In genomic region chr15:63611217-63611616, GRCh38 we compare ENCODE assay signal across 9 cellular contexts. TPM values are rescaled to one million over a fixed set of nuclear protein-coding genes. Genes with fewer than 3 reads are reported as not detected.
DNase-seq lines count a peak whose midpoint lies in the region; ATAC-seq and TF ChIP-seq lines count a peak whose summit lies in the region.
"Had no signal": no experiment of that assay in that cellular context is flagged by ENCODE, and none has a peak within 500 bp of the region (broad histone marks: within the 10 kb centered on the region; RNA-seq: fewer than 3 reads in every experiment).

No MANE protein-coding gene starts in this region.

- no peaks in the 10 kb centered on the region for H3K27me3 ChIP-seq in CD8-positive, alpha-beta T cell (ENCODE audit: insufficient read depth, low read length)
- H3K27me3 ChIP-seq in endodermal cell (ENCODE audit: control insufficient read depth, insufficient read depth, low read length, poor library complexity, severe bottlenecking) (no peaks in the 10 kb centered on the region), prostate gland (replicated peaks; ENCODE audit: insufficient read depth) (no peaks in the 10 kb centered on the region), BE2C (no peaks in the 10 kb centered on the region)

- CTCF ChIA-PET in CD8-positive, alpha-beta T cell (lab: Charles Lee): interaction anchor here (0.9 to 7.3 kb wide), 8 partner anchors 12 to 542 kb away, joined by 3 to 69 read pairs (median 10); partner anchors contain the start of gene FBXL22

- H3K9me3 Mint-ChIP-seq in CD8-positive, alpha-beta T cell: no peaks in the 10 kb centered on the region
- no peaks in the 10 kb centered on the region for H3K9me3 Mint-ChIP-seq in endodermal cell

- H3K27ac ChIP-seq in CD8-positive, alpha-beta T cell (ENCODE audit: low read depth, low read length): peak overlapping the region; percentile 4
- H3K27ac ChIP-seq in endodermal cell (ENCODE audit: low read depth, low read length): peak overlapping the region; percentile 63
- peak overlapping the region; percentile 55 to 70 for H3K27ac ChIP-seq in prostate gland

- POLR2A ChIA-PET in CD8-positive, alpha-beta T cell (lab: Charles Lee): interaction anchor here (3.4 kb wide), 1 partner anchor 10 kb away, joined by 20 read pairs; no protein-coding TSS in a partner anchor

- H3K9ac ChIP-seq in endodermal cell (ENCODE audit: extremely low read depth, low read length, poor library complexity, severe bottlenecking): no peak overlapping the region

- H3K36me3 Mint-ChIP-seq in CD8-positive, alpha-beta T cell: peaks cover 80% of the 10 kb centered on the region
- H3K36me3 Mint-ChIP-seq in endodermal cell (ENCODE audit: low read depth): peaks cover 19% of the 10 kb centered on the region

- no peak overlapping the region for H3K4me3 Mint-ChIP-seq in CD8-positive, alpha-beta T cell
- no peak overlapping the region for H3K4me3 Mint-ChIP-seq in endodermal cell

- no peak overlapping the region for H3K4me3 ChIP-seq in CD8-positive, alpha-beta T cell (ENCODE audit: low read depth, low read length)
- H3K4me3 ChIP-seq in endodermal cell (ENCODE audit: low read length): no peak overlapping the region
- no peak overlapping the region for H3K4me3 ChIP-seq in prostate gland
- no peak overlapping the region for H3K4me3 ChIP-seq in BE2C (ENCODE audit: low read depth, low read length)

- TF ChIP-seq POLR2A in prostate gland (IDR thresholded peaks at IDR 0.05): no peak

- no peak for ATAC-seq in CD8-positive, alpha-beta T cell
- ATAC-seq in HG03457 (IDR thresholded peaks at IDR 0.05; ENCODE audit: unreplicated experiment): no peak

- H3K27me3 Mint-ChIP-seq in CD8-positive, alpha-beta T cell (ENCODE audit: low read depth): no peaks in the 10 kb centered on the region
- no peaks in the 10 kb centered on the region for H3K27me3 Mint-ChIP-seq in endodermal cell (ENCODE audit: insufficient read depth)

- no peaks in the 10 kb centered on the region for H3K9me3 ChIP-seq in CD8-positive, alpha-beta T cell (ENCODE audit: low read length)
- H3K9me3 ChIP-seq in endodermal cell (ENCODE audit: control insufficient read depth, low read length) (no peaks in the 10 kb centered on the region), prostate gland (no peaks in the 10 kb centered on the region), BE2C (no peaks in the 10 kb centered on the region)

- no peak for TF ChIP-seq CTCF in CD8-positive, alpha-beta T cell (IDR thresholded peaks at IDR 0.05)
- no peak for TF ChIP-seq CTCF in endodermal cell (conservative IDR thresholded peaks at IDR 0.05)
- no peak for TF ChIP-seq CTCF in prostate gland (IDR thresholded peaks at IDR 0.05)
- TF ChIP-seq CTCF in BE2C (IDR thresholded peaks at IDR 0.05; ENCODE audit: low read depth, low read length): no peak

- DNase-seq in CD8-positive, alpha-beta T cell: no peak
- DNase-seq in NCI-H69 (lab: John Stamatoyannopoulos, UW): peak; percentile 59
- DNase-seq in endodermal cell: no peak
- DNase-seq in prostate gland (ENCODE audit: low spot score): no peak
- no peak for DNase-seq in AG20443 (ENCODE audit: low spot score)
- no peak for DNase-seq in BE2C
- no peak for DNase-seq in stimulated activated CD4-positive, alpha-beta T cell treated with anti-CD3 and anti-CD28 coated beads, Interleukin-2, amount 100 ng/mL, for 48 hours
- DNase-seq: NCI-H1048 had no signal

- H3K4me1 ChIP-seq in CD8-positive, alpha-beta T cell (ENCODE audit: insufficient read depth, low read length): peaks cover 18% of the 10 kb centered on the region
- H3K4me1 ChIP-seq in endodermal cell (ENCODE audit: control insufficient read depth, insufficient read depth, low read length): no peaks in the 10 kb centered on the region
- peaks cover 10% of the 10 kb centered on the region for H3K4me1 ChIP-seq in prostate gland (replicated peaks)
- H3K4me1 ChIP-seq in BE2C: no peaks in the 10 kb centered on the region

- H3K4me1 Mint-ChIP-seq in CD8-positive, alpha-beta T cell (ENCODE audit: low read depth): peaks cover 27% of the 10 kb centered on the region
- H3K4me1 Mint-ChIP-seq in endodermal cell: peaks cover 7% of the 10 kb centered on the region

- H3K27ac Mint-ChIP-seq in CD8-positive, alpha-beta T cell: peak overlapping the region; percentile 82
- no peak overlapping the region for H3K27ac Mint-ChIP-seq in endodermal cell

- peaks cover 48% of the 10 kb centered on the region for H3K36me3 ChIP-seq in CD8-positive, alpha-beta T cell (ENCODE audit: insufficient read depth, low read length)
- H3K36me3 ChIP-seq in endodermal cell (ENCODE audit: control insufficient read depth, insufficient read depth, low read length) (peaks cover 39% of the 10 kb centered on the region), prostate gland (peaks cover 0 to 8% of the 10 kb centered on the region in 2 donors), BE2C (peaks cover 23% of the 10 kb centered on the region)

- 88 to 96% methylated on average over 1 to 3 of the region's 3 CpGs for WGBS in endodermal cell (ENCODE audit: insufficient coverage in 1 of 2, insufficient read length in 1 of 2), 2 experiments
- WGBS in prostate gland: 66% methylated on average over 3 of the region's 3 CpGs

- intact Hi-C loops in CD8-positive, alpha-beta T cell (cut with DNase I, micrococcal nuclease): loop anchor here in 1 of 2 experiments (2.0 kb wide), 1 partner anchor 456 kb away; no protein-coding TSS in a partner anchor
- intact Hi-C loops in prostate gland (cut with DNase I): loop anchor here (5.0 to 10.0 kb wide), 2 partner anchors 284 to 456 kb away; no protein-coding TSS in a partner anchor

RNA-seq across cellular contexts. Expression of gene FBXL22, which starts 14.0 kb away (rescaled TPM):
- total RNA-seq in CD8-positive, alpha-beta T cell: 1 to 10 TPM in 1 of 2 experiments, under 1 TPM in 1; 0.68 to 1.7 TPM
- total RNA-seq in endodermal cell: under 1 TPM; 0.29 to 0.90 TPM
- polyA plus RNA-seq in endodermal cell (2013, experiment 1 of 2): 0.46 TPM
- polyA plus RNA-seq in endodermal cell (2013, experiment 2 of 2): 0.58 TPM
- 10 to 100 TPM; 12.5 to 39.6 TPM for total RNA-seq in prostate gland
- 4.2 TPM for polyA plus RNA-seq in BE2C (2012; ENCODE audit: insufficient read depth, insufficient read length, low read depth)

Comparison
In these comparisons a context has a peak if more than half of its experiments do, and no peak if none do; other contexts are left out.
1. H3K27ac ChIP-seq: peak in every context shown above with its lines; median percentile 63 in endodermal cell; 62 in prostate gland; 4 in CD8-positive, alpha-beta T cell.
2. RNA of gene FBXL22, which starts 14.0 kb away (total RNA-seq): 12.5 to 39.6 TPM in prostate gland; 0.68 to 1.7 TPM in CD8-positive, alpha-beta T cell and 0.29 to 0.90 TPM in endodermal cell; every median in the first group is over 4 times any median in the second.